ENCODE assay signal across 12 cellular contexts in the genomic region with DNA sequence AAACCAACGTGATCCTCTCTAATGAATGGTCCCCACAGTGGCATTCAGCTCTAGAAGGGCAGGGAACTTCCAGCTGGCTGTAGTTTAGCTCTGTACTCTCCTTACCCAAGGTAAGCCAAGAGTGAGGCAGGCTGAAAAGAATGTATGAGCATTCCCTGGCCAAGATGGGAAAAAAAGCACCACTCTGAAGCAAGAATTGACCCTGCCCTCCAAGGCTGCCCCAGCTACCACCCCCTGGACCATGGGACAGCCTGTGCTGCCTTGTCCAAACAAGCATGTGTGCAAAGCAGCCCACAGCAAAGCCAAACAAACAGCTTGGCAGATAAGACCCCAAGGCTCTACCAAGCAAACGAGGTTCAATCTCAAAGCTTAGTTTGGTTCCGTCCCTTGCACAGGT.
DNase-seq lines count a peak whose midpoint lies in the region; ATAC-seq and TF ChIP-seq lines count a peak whose summit lies in the region.
"Had no signal": no experiment of that assay in that cellular context is flagged by ENCODE, and none has a peak within 500 bp of the region (broad histone marks: within the 10 kb centered on the region; RNA-seq: fewer than 3 reads in every experiment).

No MANE protein-coding gene starts in this region.

- H3K9me3 ChIP-seq in lung (ENCODE audit: control insufficient read depth in 2 of 2, insufficient read depth in 1 of 2, low read length in 1 of 2) (no peaks in the 10 kb centered on the region), aorta (ENCODE audit: control insufficient read depth, low read length) (no peaks in the 10 kb centered on the region)

- no peaks in the 10 kb centered on the region for H3K27me3 Mint-ChIP-seq in activated CD8-positive, alpha-beta memory T cell treated with anti-CD3 and anti-CD28 coated beads, Interleukin-2, amount 10 ng/mL, durations not matched to agents 7 days and 5 days

- CTCF ChIA-PET in activated CD8-positive, alpha-beta memory T cell treated with anti-CD3 and anti-CD28 coated beads, Interleukin-2, amount 10 ng/mL, durations not matched to agents 7 days and 5 days (lab: Charles Lee), result interaction anchor here (1.7 kb wide), 1 partner anchor 161 kb away, joined by 4 read pairs; the partner anchor contains the start of gene SIRT5

- DNase-seq in activated CD8-positive, alpha-beta memory T cell treated with anti-CD3 and anti-CD28 coated beads, Interleukin-2, amount 50 U/mL, for 48 hours, result peak; percentile 35
- no peak for DNase-seq in activated CD8-positive, alpha-beta memory T cell treated with anti-CD3 and anti-CD28 coated beads, Interleukin-2, amount 10 ng/mL, durations not matched to agents 7 days and 5 days
- DNase-seq in fibroblast of gingiva (ENCODE audit: low read depth), result peak; percentile 89
- no peak for DNase-seq in lung (ENCODE audit: low spot score)
- DNase-seq in aorta, result peak; percentile 67 to 81
- no peak for DNase-seq in putamen (ENCODE audit: low spot score)
- no peak for DNase-seq in NCI-H1930 (lab: John Stamatoyannopoulos, UW)
- no peak for DNase-seq in CD1c-positive myeloid dendritic cell (ENCODE audit: extremely low spot score)
- DNase-seq: 8988T; foreskin melanocyte; GOT3; NK-92 treated with Interleukin-12 subunit alpha and Interleukin-12 subunit beta, amount 100 ng/mL, for 24 hours had no signal

- H3K27ac Mint-ChIP-seq in activated CD8-positive, alpha-beta memory T cell treated with anti-CD3 and anti-CD28 coated beads, Interleukin-2, amount 10 ng/mL, durations not matched to agents 7 days and 5 days, result no peak overlapping the region

- H3K27me3 ChIP-seq in lung (ENCODE audit: control insufficient read depth, insufficient read depth) (no peaks in the 10 kb centered on the region), aorta (ENCODE audit: control insufficient read depth in 1 of 2, insufficient read depth in 2 of 2, low read length in 1 of 2) (no peaks in the 10 kb centered on the region)

- no peaks in the 10 kb centered on the region for H3K4me1 Mint-ChIP-seq in activated CD8-positive, alpha-beta memory T cell treated with anti-CD3 and anti-CD28 coated beads, Interleukin-2, amount 10 ng/mL, durations not matched to agents 7 days and 5 days

- no peak for ATAC-seq in activated CD8-positive, alpha-beta memory T cell treated with anti-CD3 and anti-CD28 coated beads, Interleukin-2, amount 10 ng/mL, durations not matched to agents 7 days and 5 days
- ATAC-seq in lung (ENCODE audit: insufficient read depth, low FRiP score) (no peak), aorta (ENCODE audit: low FRiP score) (peak; percentile 83)

- no peak overlapping the region for H3K4me3 Mint-ChIP-seq in activated CD8-positive, alpha-beta memory T cell treated with anti-CD3 and anti-CD28 coated beads, Interleukin-2, amount 10 ng/mL, durations not matched to agents 7 days and 5 days

- H3K36me3 ChIP-seq in lung (ENCODE audit: control insufficient read depth in 2 of 2, insufficient read depth in 2 of 2, low read length in 2 of 2) (no peaks in the 10 kb centered on the region), aorta (ENCODE audit: control insufficient read depth in 1 of 2, insufficient read depth in 2 of 2, low read length in 1 of 2) (no peaks in the 10 kb centered on the region)

- no peak overlapping the region for H3K4me3 ChIP-seq in lung
- H3K4me3 ChIP-seq in aorta (ENCODE audit: low read length in 2 of 2), result no peak overlapping the region

- peaks cover 23 to 43% of the 10 kb centered on the region in 2 donors for H3K4me1 ChIP-seq in lung (ENCODE audit: control insufficient read depth in 2 of 2, insufficient read depth in 2 of 2, low read length in 2 of 2)
- peaks cover 0 to 9% of the 10 kb centered on the region in 2 donors for H3K4me1 ChIP-seq in aorta (ENCODE audit: control insufficient read depth in 1 of 2, insufficient read depth in 2 of 2, low read length in 2 of 2)

- WGBS in lung, 2 donors, result 70 to 86% methylated on average over 3 of the region's 3 CpGs
- 3 to 13% methylated on average over 3 of the region's 3 CpGs for WGBS in aorta, 2 donors

- peaks cover 8% of the 10 kb centered on the region for H3K36me3 Mint-ChIP-seq in activated CD8-positive, alpha-beta memory T cell treated with anti-CD3 and anti-CD28 coated beads, Interleukin-2, amount 10 ng/mL, durations not matched to agents 7 days and 5 days

- no peak for TF ChIP-seq CTCF in lung (IDR thresholded peaks at IDR 0.05; ENCODE audit: control extremely low read depth, extremely low read depth)

- no peaks in the 10 kb centered on the region for H3K9me3 Mint-ChIP-seq in activated CD8-positive, alpha-beta memory T cell treated with anti-CD3 and anti-CD28 coated beads, Interleukin-2, amount 10 ng/mL, durations not matched to agents 7 days and 5 days (ENCODE audit: low read depth)

- H3K27ac ChIP-seq in lung (ENCODE audit: low read depth in 1 of 2, low read length in 1 of 2) (peak overlapping the region; percentile 51 to 68), aorta (ENCODE audit: low read depth in 1 of 2, low read length in 2 of 2) (peak overlapping the region; percentile 58 to 99)

- intact Hi-C loops in aorta (cut with DNase I), result loop anchor here (5.0 kb wide), 2 partner anchors 74 to 299 kb away; partner anchors contain the start of genes GFOD1 (in 2 of the 2) and RANBP9 (in 1 of the 2)

Comparison
In these comparisons a context has a peak if more than half of its experiments do, and no peak if none do; other contexts are left out.
1. DNase-seq: peak in activated CD8-positive, alpha-beta memory T cell treated with anti-CD3 and anti-CD28 coated beads, Interleukin-2, amount 50 U/mL, for 48 hours (single experiment), fibroblast of gingiva (single experiment) and aorta (2 of 2); none in activated CD8-positive, alpha-beta memory T cell treated with anti-CD3 and anti-CD28 coated beads, Interleukin-2, amount 10 ng/mL, durations not matched to agents 7 days and 5 days (single experiment), lung (single experiment), putamen (single experiment), NCI-H1930 (0 of 2) and CD1c-positive myeloid dendritic cell (single experiment).